Comparison of ENCODE assay signal across 10 cellular contexts in genomic region chr6:107811591-107812218, GRCh38. TPM values are rescaled to one million over a fixed set of nuclear protein-coding genes. Genes with fewer than 3 reads are reported as not detected.
A peak's percentile ranks its signal among the peaks of the same experiment; 100 is the strongest.
DNase-seq lines count a peak whose midpoint lies in the region; TF ChIP-seq lines count a peak whose summit lies in the region.
"Had no signal": no experiment of that assay in that cellular context is flagged by ENCODE, and none has a peak within 500 bp of the region (broad histone marks: within the 10 kb centered on the region; RNA-seq: fewer than 3 reads in every experiment).

No MANE protein-coding gene starts in this region.

- no peaks in the 10 kb centered on the region for H3K9me3 Mint-ChIP-seq in activated naive CD8-positive, alpha-beta T cell treated with anti-CD3 and anti-CD28 coated beads for 36 hours
- H3K9me3 Mint-ChIP-seq: dendritic cell treated with granulocyte-macrophage colony-stimulating factor and Interleukin-4, amounts not matched to agents 40 ng/mL and 50 ng/mL, for 4 days had no signal

- H3K4me1 ChIP-seq in HEK293 (ENCODE audit: control insufficient read depth, insufficient read depth, low read length) = no peaks in the 10 kb centered on the region

- H3K4me1 Mint-ChIP-seq in activated naive CD8-positive, alpha-beta T cell treated with anti-CD3 and anti-CD28 coated beads for 36 hours = peaks cover 63% of the 10 kb centered on the region

- no peak overlapping the region for H3K4me3 Mint-ChIP-seq in activated naive CD8-positive, alpha-beta T cell treated with anti-CD3 and anti-CD28 coated beads for 36 hours
- H3K4me3 Mint-ChIP-seq: dendritic cell treated with granulocyte-macrophage colony-stimulating factor and Interleukin-4, amounts not matched to agents 40 ng/mL and 50 ng/mL, for 4 days had no signal

- no peaks in the 10 kb centered on the region for H3K9me3 ChIP-seq in HEK293 (ENCODE audit: control insufficient read depth, insufficient read depth, low read depth, low read length)

- peaks cover 13% of the 10 kb centered on the region for H3K36me3 Mint-ChIP-seq in activated naive CD8-positive, alpha-beta T cell treated with anti-CD3 and anti-CD28 coated beads for 36 hours

- H3K27ac ChIP-seq in HEK293 (ENCODE audit: extremely low read depth, low read depth, low read length) = no peak overlapping the region
- H3K27ac ChIP-seq: KMS-11 had no signal

- CTCF ChIA-PET in HEK293 (lab: Yijun Ruan, JAX) = interaction anchor here (2.7 kb wide), 1 partner anchor 36 kb away, joined by 12 read pairs; no protein-coding TSS in a partner anchor

- peak overlapping the region; percentile 19 for H3K27ac Mint-ChIP-seq in activated naive CD8-positive, alpha-beta T cell treated with anti-CD3 and anti-CD28 coated beads for 36 hours
- H3K27ac Mint-ChIP-seq: dendritic cell treated with granulocyte-macrophage colony-stimulating factor and Interleukin-4, amounts not matched to agents 40 ng/mL and 50 ng/mL, for 4 days had no signal

- H3K4me3 ChIP-seq in HEK293 (ENCODE audit: low read depth, low read length) = no peak overlapping the region

- no peak for TF ChIP-seq CTCF in HEK293 (tag by site-specific recombination; IDR thresholded peaks at IDR 0.05)

- H3K36me3 ChIP-seq in HEK293 (ENCODE audit: control insufficient read depth in 2 of 2, insufficient read depth in 1 of 2, low read length in 2 of 2) = no peaks in the 10 kb centered on the region

- H3K27me3 Mint-ChIP-seq in activated naive CD8-positive, alpha-beta T cell treated with anti-CD3 and anti-CD28 coated beads for 36 hours = no peaks in the 10 kb centered on the region

- POLR2A ChIA-PET in HEK293 (lab: Yijun Ruan, JAX) = no interaction called here

- DNase-seq in A172 (ENCODE audit: low spot score) = peak; percentile 62
- DNase-seq in activated naive CD8-positive, alpha-beta T cell treated with anti-CD3 and anti-CD28 coated beads for 36 hours = no peak
- peak; percentile 51 for DNase-seq in left kidney (ENCODE audit: low read depth, low spot score)
- DNase-seq in OCI-M1 (lab: John Stamatoyannopoulos, UW) = no peak
- no peak for DNase-seq in NCI-H2171 treated with DMSO at 0.1 percent for 48 hours (lab: John Stamatoyannopoulos, UW)
- DNase-seq in effector CD8-positive, alpha-beta T cell (lab: John Stamatoyannopoulos, UW) = no peak
- DNase-seq in COR-L47 (lab: John Stamatoyannopoulos, UW) = no peak

TF ChIP-seq in HEK293, 187 proteins besides CTCF, POLR2A, EP300 and RAD21:
- TF ChIP-seq PRDM10 (tag by site-specific recombination; IDR thresholded peaks at IDR 0.05) (peak; percentile 48), ZNF629 (tag by site-specific recombination; IDR thresholded peaks at IDR 0.05) (0 out of 2 replicates have a peak, but pooled peaks have one; percentile 11), SCRT2 (tag by site-specific recombination; IDR thresholded peaks at IDR 0.05) (peak; percentile 27; the same call in 1 of the 2 replicates), PRDM1 (tag by site-specific recombination; IDR thresholded peaks at IDR 0.05) (no peak), ZNF473 (tag by site-specific recombination; IDR thresholded peaks at IDR 0.05) (no peak)
- TF ChIP-seq, protein P1, sequence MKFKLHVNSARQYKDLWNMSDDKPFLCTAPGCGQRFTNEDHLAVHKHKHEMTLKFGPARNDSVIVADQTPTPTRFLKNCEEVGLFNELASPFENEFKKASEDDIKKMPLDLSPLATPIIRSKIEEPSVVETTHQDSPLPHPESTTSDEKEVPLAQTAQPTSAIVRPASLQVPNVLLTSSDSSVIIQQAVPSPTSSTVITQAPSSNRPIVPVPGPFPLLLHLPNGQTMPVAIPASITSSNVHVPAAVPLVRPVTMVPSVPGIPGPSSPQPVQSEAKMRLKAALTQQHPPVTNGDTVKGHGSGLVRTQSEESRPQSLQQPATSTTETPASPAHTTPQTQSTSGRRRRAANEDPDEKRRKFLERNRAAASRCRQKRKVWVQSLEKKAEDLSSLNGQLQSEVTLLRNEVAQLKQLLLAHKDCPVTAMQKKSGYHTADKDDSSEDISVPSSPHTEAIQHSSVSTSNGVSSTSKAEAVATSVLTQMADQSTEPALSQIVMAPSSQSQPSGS (tag by site-specific recombination; IDR thresholded peaks at IDR 0.05; ENCODE audit: low read depth) = peak; percentile 85
- TF ChIP-seq, protein P2, sequence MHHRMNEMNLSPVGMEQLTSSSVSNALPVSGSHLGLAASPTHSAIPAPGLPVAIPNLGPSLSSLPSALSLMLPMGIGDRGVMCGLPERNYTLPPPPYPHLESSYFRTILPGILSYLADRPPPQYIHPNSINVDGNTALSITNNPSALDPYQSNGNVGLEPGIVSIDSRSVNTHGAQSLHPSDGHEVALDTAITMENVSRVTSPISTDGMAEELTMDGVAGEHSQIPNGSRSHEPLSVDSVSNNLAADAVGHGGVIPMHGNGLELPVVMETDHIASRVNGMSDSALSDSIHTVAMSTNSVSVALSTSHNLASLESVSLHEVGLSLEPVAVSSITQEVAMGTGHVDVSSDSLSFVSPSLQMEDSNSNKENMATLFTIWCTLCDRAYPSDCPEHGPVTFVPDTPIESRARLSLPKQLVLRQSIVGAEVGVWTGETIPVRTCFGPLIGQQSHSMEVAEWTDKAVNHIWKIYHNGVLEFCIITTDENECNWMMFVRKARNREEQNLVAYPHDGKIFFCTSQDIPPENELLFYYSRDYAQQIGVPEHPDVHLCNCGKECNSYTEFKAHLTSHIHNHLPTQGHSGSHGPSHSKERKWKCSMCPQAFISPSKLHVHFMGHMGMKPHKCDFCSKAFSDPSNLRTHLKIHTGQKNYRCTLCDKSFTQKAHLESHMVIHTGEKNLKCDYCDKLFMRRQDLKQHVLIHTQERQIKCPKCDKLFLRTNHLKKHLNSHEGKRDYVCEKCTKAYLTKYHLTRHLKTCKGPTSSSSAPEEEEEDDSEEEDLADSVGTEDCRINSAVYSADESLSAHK (tag by site-specific recombination; IDR thresholded peaks at IDR 0.05) = 0 out of 2 replicates have a peak, but pooled peaks have one; percentile 43
TF ChIP-seq in HEK293: peak in this region for 5.

RNA-seq across cellular contexts. Expression of gene SCML4, which starts 12.4 kb away (rescaled TPM):
- total RNA-seq in A172 (2014; rRNA removed; shearing (Covaris generic)) = not detected in 2 replicates
- 10 to 100 TPM; 15.3 to 16.3 TPM for total RNA-seq in activated naive CD8-positive, alpha-beta T cell treated with anti-CD3 and anti-CD28 coated beads for 36 hours

Comparison
In these comparisons a context has a peak if more than half of its experiments do, and no peak if none do; other contexts are left out.
1. DNase-seq: peak in A172 (single experiment) and left kidney (single experiment); none in activated naive CD8-positive, alpha-beta T cell treated with anti-CD3 and anti-CD28 coated beads for 36 hours (single experiment), OCI-M1 (single experiment), NCI-H2171 treated with DMSO at 0.1 percent for 48 hours (single experiment), effector CD8-positive, alpha-beta T cell (single experiment) and COR-L47 (single experiment).
2. RNA of gene SCML4, which starts 12.4 kb away (total RNA-seq): 15.3 to 16.3 TPM in activated naive CD8-positive, alpha-beta T cell treated with anti-CD3 and anti-CD28 coated beads for 36 hours; not detected in A172; every median in the first group is over 10 times any median in the second.